ENCODE assay signal across 15 cellular contexts in the genomic region with DNA sequence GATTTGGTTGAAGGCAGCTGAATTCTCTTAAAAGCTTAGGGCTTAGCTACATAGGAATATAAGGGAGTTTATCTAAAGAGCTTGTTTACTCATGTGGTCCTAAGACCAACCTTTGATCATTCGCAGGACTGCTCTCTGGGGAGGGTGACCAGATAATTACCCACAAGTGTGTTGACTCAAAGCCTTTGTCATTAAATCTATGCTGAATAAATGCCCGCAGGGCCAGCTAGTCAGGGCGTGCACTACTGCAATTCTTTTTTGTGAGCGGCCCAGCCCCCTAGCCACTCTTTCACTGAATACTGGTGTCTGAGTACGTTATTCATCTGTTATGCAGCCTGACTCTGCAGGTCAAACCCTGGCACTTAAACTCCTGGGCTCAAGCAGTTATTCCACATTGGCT.
DNase-seq lines count a peak whose midpoint lies in the region; ATAC-seq and TF ChIP-seq lines count a peak whose summit lies in the region.
"Had no signal": no experiment of that assay in that cellular context is flagged by ENCODE, and none has a peak within 500 bp of the region (broad histone marks: within the 10 kb centered on the region; RNA-seq: fewer than 3 reads in every experiment).

No MANE protein-coding gene starts in this region.

- no peak overlapping the region for H3K4me3 ChIP-seq in HAP-1

- no peak for TF ChIP-seq CTCF in RWPE1 (conservative IDR thresholded peaks at IDR 0.05; ENCODE audit: low read depth)
- TF ChIP-seq CTCF in nephron progenitor cell (IDR thresholded peaks at IDR 0.05): no peak

- H3K27ac Mint-ChIP-seq in nephron progenitor cell: no peak overlapping the region
- H3K27ac Mint-ChIP-seq: B cell; CD4-positive, CD25-positive, alpha-beta regulatory T cell had no signal

- peaks cover 56% of the 10 kb centered on the region for H3K9me3 Mint-ChIP-seq in nephron progenitor cell

- H3K27me3 ChIP-seq in HAP-1 (ENCODE audit: low read depth): no peaks in the 10 kb centered on the region

- no peak overlapping the region for H3K4me3 Mint-ChIP-seq in nephron progenitor cell
- H3K4me3 Mint-ChIP-seq: B cell; CD4-positive, CD25-positive, alpha-beta regulatory T cell had no signal

- DNase-seq in HAP-1 (ENCODE audit: low spot score in 2 of 2): peak; percentile 93 to 94
- DNase-seq in M059J (ENCODE audit: low read depth): peak; percentile 40
- peak; percentile 6 for DNase-seq in RWPE1 (ENCODE audit: low spot score)
- DNase-seq in nephron progenitor cell: no peak
- no peak for DNase-seq in activated CD8-positive, alpha-beta memory T cell treated with anti-CD3 and anti-CD28 coated beads, Interleukin-2, amount 50 U/mL, for 48 hours
- DNase-seq: CD4-positive, CD25-positive, alpha-beta regulatory T cell; DND-41; GDM1; GOT3; Karpas-422; NCI-H187; NCI-H2171 had no signal

- POLR2A ChIA-PET in RWPE1 (lab: Yijun Ruan, JAX; ENCODE audit: low non-redundant PET): no interaction called here

- ATAC-seq in esophagus mucosa: peak; percentile 49
- ATAC-seq in GM18907 (IDR thresholded peaks at IDR 0.05; ENCODE audit: unreplicated experiment): no peak

- CTCF ChIA-PET in RWPE1 (lab: Yijun Ruan, JAX): interaction anchor here (0.7 kb wide), 1 partner anchor 196 kb away, joined by 3 read pairs; no protein-coding TSS in a partner anchor

- in situ Hi-C loops in HAP-1 (cut with MboI; ENCODE audit: low sequenced_read_pairs): no loop called here

- H3K27me3 Mint-ChIP-seq in nephron progenitor cell (ENCODE audit: low read depth, poor library complexity): no peaks in the 10 kb centered on the region
- H3K27me3 Mint-ChIP-seq: B cell; CD4-positive, CD25-positive, alpha-beta regulatory T cell had no signal

- H3K4me1 Mint-ChIP-seq in nephron progenitor cell: no peaks in the 10 kb centered on the region
- H3K4me1 Mint-ChIP-seq: B cell had no signal

- H3K9me3 ChIP-seq in HAP-1: no peaks in the 10 kb centered on the region

- H3K27ac ChIP-seq in RWPE1: no peak overlapping the region

- peaks cover 7% of the 10 kb centered on the region for H3K4me1 ChIP-seq in HAP-1

- H3K36me3 ChIP-seq in HAP-1 (replicated peaks): peaks cover 4% of the 10 kb centered on the region; the same call in 1 of the 2 replicates

- H3K36me3 Mint-ChIP-seq in nephron progenitor cell (ENCODE audit: low read depth): peaks cover 99% of the 10 kb centered on the region

Comparison
In these comparisons a context has a peak if more than half of its experiments do, and no peak if none do; other contexts are left out.
1. DNase-seq: peak in HAP-1 (2 of 2), M059J (single experiment) and RWPE1 (single experiment); none in nephron progenitor cell (single experiment) and activated CD8-positive, alpha-beta memory T cell treated with anti-CD3 and anti-CD28 coated beads, Interleukin-2, amount 50 U/mL, for 48 hours (single experiment).